8 cellular contexts compared by ENCODE assay signal in genomic region chr16:27867122-27868110, GRCh38.
DNase-seq lines count a peak whose midpoint lies in the region; ATAC-seq and TF ChIP-seq lines count a peak whose summit lies in the region.

No MANE protein-coding gene starts in this region.

- peaks cover 0 to 10% (median 6%) of the 10 kb centered on the region in 4 donors for H3K4me1 Mint-ChIP-seq in CD4-positive, CD25-positive, alpha-beta regulatory T cell

- peaks cover 3 to 33% (median 4%) of the 10 kb centered on the region in 7 donors for H3K9me3 Mint-ChIP-seq in CD4-positive, CD25-positive, alpha-beta regulatory T cell

- H3K4me3 ChIP-seq in CD4-positive, CD25-positive, alpha-beta regulatory T cell (ENCODE audit: low read depth, low read length): no peak overlapping the region
- no peak overlapping the region for H3K4me3 ChIP-seq in prostate gland

- no peaks in the 10 kb centered on the region for H3K4me1 ChIP-seq in CD4-positive, CD25-positive, alpha-beta regulatory T cell (ENCODE audit: control insufficient read depth, insufficient read depth, low read length, poor library complexity, severe bottlenecking)
- no peaks in the 10 kb centered on the region for H3K4me1 ChIP-seq in prostate gland (replicated peaks)

- H3K36me3 ChIP-seq in CD4-positive, CD25-positive, alpha-beta regulatory T cell (ENCODE audit: control insufficient read depth, insufficient read depth, low read length): no peaks in the 10 kb centered on the region
- no peaks in the 10 kb centered on the region for H3K36me3 ChIP-seq in prostate gland

- peak in 1 of 2 donors; percentile 25 for ATAC-seq in CD4-positive, CD25-positive, alpha-beta regulatory T cell (ENCODE audit: low read depth in 2 of 2)
- ATAC-seq in GM19467 (IDR thresholded peaks at IDR 0.05; ENCODE audit: unreplicated experiment) (no peak), HG03135 (IDR thresholded peaks at IDR 0.05; ENCODE audit: unreplicated experiment) (no peak)

- H3K27ac Mint-ChIP-seq in CD4-positive, CD25-positive, alpha-beta regulatory T cell: no peak overlapping the region

- H3K9me3 ChIP-seq in CD4-positive, CD25-positive, alpha-beta regulatory T cell (ENCODE audit: control insufficient read depth in 2 of 2, low read length in 2 of 2): peaks cover 12 to 14% of the 10 kb centered on the region in 2 experiments
- no peaks in the 10 kb centered on the region for H3K9me3 ChIP-seq in prostate gland

- no peaks in the 10 kb centered on the region for H3K27me3 ChIP-seq in CD4-positive, CD25-positive, alpha-beta regulatory T cell (ENCODE audit: control insufficient read depth, insufficient read depth, low read length)
- H3K27me3 ChIP-seq in prostate gland (replicated peaks; ENCODE audit: insufficient read depth): no peaks in the 10 kb centered on the region

- no peak overlapping the region for H3K4me3 Mint-ChIP-seq in CD4-positive, CD25-positive, alpha-beta regulatory T cell

- CTCF ChIA-PET in HEK293T (lab: Yijun Ruan, JAX): interaction anchor here (0.8 to 1.7 kb wide), 7 partner anchors 9 to 228 kb away, joined by 3 to 6 read pairs (median 4); no protein-coding TSS in a partner anchor

- peaks cover 8% of the 10 kb centered on the region for H3K27me3 Mint-ChIP-seq in CD4-positive, CD25-positive, alpha-beta regulatory T cell

- no peaks in the 10 kb centered on the region for H3K36me3 Mint-ChIP-seq in CD4-positive, CD25-positive, alpha-beta regulatory T cell

- 29% methylated on average over 19 of the region's 19 CpGs for WGBS in prostate gland

- no peak overlapping the region for H3K27ac ChIP-seq in CD4-positive, CD25-positive, alpha-beta regulatory T cell (ENCODE audit: insufficient read depth, low read length, poor library complexity, severe bottlenecking)
- no peak overlapping the region for H3K27ac ChIP-seq in prostate gland

- peak in 3 of 4 experiments; percentile 13 to 56 (median 38) for TF ChIP-seq CTCF in prostate gland (IDR thresholded peaks at IDR 0.05)

- intact Hi-C loops in prostate gland (cut with DNase I): no loop called here

- POLR2A ChIA-PET in HEK293T (lab: Yijun Ruan, JAX): interaction anchor here (0.6 kb wide), 1 partner anchor 37 kb away, joined by 3 read pairs; no protein-coding TSS in a partner anchor

- peak; percentile 11 to 65 (median 15) for DNase-seq in CD4-positive, CD25-positive, alpha-beta regulatory T cell
- DNase-seq in HEK293T (ENCODE audit: extremely low spot score) (peak; percentile 95), RKO (ENCODE audit: low spot score) (peak; percentile 86), activated T-helper 1 cell treated with Interleukin-2 at 50 U/mL for 16 hours (ENCODE audit: low read depth) (peak; percentile 3), globus pallidus (ENCODE audit: low spot score) (peak; percentile 47), prostate gland (ENCODE audit: low spot score) (peak; percentile 46)

- no peak for TF ChIP-seq POLR2A in prostate gland (IDR thresholded peaks at IDR 0.05)

TF ChIP-seq in HEK293T, 16 proteins besides CTCF, POLR2A, EP300 and RAD21:
- no peak for TF ChIP-seq BHLHE40 (IDR thresholded peaks at IDR 0.05; ENCODE audit: borderline replicate concordance)
- no peak for TF ChIP-seq ARNT (IDR thresholded peaks at IDR 0.05)
- no peak for TF ChIP-seq L3MBTL2 (conservative IDR thresholded peaks at IDR 0.05)
- TF ChIP-seq ELF4 (IDR thresholded peaks at IDR 0.05): no peak
- no peak for TF ChIP-seq SP1 (IDR thresholded peaks at IDR 0.05)
- TF ChIP-seq, protein P1, sequence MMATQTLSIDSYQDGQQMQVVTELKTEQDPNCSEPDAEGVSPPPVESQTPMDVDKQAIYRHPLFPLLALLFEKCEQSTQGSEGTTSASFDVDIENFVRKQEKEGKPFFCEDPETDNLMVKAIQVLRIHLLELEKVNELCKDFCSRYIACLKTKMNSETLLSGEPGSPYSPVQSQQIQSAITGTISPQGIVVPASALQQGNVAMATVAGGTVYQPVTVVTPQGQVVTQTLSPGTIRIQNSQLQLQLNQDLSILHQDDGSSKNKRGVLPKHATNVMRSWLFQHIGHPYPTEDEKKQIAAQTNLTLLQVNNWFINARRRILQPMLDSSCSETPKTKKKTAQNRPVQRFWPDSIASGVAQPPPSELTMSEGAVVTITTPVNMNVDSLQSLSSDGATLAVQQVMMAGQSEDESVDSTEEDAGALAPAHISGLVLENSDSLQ (IDR thresholded peaks at IDR 0.05): peak; percentile 20; the same call in 1 of the 2 replicates

Comparison
In these comparisons a context has a peak if more than half of its experiments do, and no peak if none do; other contexts are left out.
1. DNase-seq: peak in every context shown above with its lines; median percentile 95 in HEK293T; 86 in RKO; 47 in globus pallidus; 46 in prostate gland; 15 in CD4-positive, CD25-positive, alpha-beta regulatory T cell; 3 in activated T-helper 1 cell treated with Interleukin-2 at 50 U/mL for 16 hours.